ENCODE assay signal across 33 cellular contexts in the genomic region with DNA sequence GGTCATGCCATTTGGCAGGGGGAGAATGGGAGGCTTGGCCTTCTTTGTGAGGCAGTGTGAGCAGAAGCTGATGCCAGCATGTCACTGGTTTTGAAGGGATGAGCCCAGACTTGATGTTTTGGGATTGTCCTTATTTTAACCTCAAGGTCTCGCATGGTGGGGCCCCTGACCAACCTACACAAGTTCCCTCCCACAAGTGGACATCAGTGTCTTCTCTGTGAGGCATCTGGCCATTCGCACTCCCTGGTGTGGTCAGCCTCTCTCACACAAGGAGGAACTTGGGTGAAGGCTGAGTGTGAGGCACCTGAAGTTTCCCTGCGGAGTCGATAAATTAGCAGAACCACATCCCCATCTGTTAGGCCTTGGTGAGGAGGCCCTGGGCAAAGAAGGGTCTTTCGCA. TPM values are rescaled to one million over a fixed set of nuclear protein-coding genes. Genes with fewer than 3 reads are reported as not detected.
"Had no signal": no experiment of that assay in that cellular context is flagged by ENCODE, and none has a peak within 500 bp of the region (broad histone marks: within the 10 kb centered on the region; RNA-seq: fewer than 3 reads in every experiment).

No MANE protein-coding gene starts in this region.

- H3K4me3 ChIP-seq: adrenal gland, body of pancreas, cardiac muscle cell, colonic mucosa, esophagus squamous epithelium, heart left ventricle had no signal

- DNase-seq: activated B cell treated with CpG ODN at 0.5 μM for 24 hours; activated CD4-positive, alpha-beta T cell treated with anti-CD3 and anti-CD28 coated beads for 48 hours; activated CD4-positive, alpha-beta T cell treated with anti-CD3 and anti-CD28 coated beads, Interleukin-2, amount 50 U/mL, for 1 hour; activated CD4-positive, alpha-beta T cell treated with anti-CD3 and anti-CD28 coated beads, Interleukin-2, amount 50 U/mL, for 48 hours; activated CD8-positive, alpha-beta memory T cell treated with anti-CD3 and anti-CD28 coated beads for 24 hours; activated CD8-positive, alpha-beta T cell treated with anti-CD3 and anti-CD28 coated beads for 36 hours; activated effector memory CD4-positive, alpha-beta T cell treated with anti-CD3 and anti-CD28 coated beads, Interleukin-2, amount 50 U/mL, for 16 hours; activated naive CD4-positive, alpha-beta T cell treated with anti-CD3 and anti-CD28 coated beads for 36 hours; activated naive CD8-positive, alpha-beta T cell treated with anti-CD3 and anti-CD28 coated beads for 36 hours; activated naive CD8-positive, alpha-beta T cell treated with anti-CD3 and anti-CD28 coated beads, Interleukin-2, amount 50 U/mL, for 24 hours; activated T-cell treated with anti-CD3 and anti-CD28 coated beads, Interleukin-2, amount 50 U/mL, for 4 hours; adrenal gland; amygdala; aorta; body of pancreas; central memory CD4-positive, alpha-beta T cell; cerebellar nuclear complex; colonic mucosa; effector CD8-positive, alpha-beta T cell; esophagus squamous epithelium; foreskin fibroblast; glutamatergic neuron; heart left ventricle; T-cell; T1000; WERI-Rb-1 had no signal

- H3K4me1 ChIP-seq: adrenal gland, body of pancreas, colonic mucosa, esophagus squamous epithelium had no signal

- H3K9me3 ChIP-seq: adrenal gland, body of pancreas, colonic mucosa, esophagus squamous epithelium, heart left ventricle had no signal

- H3K36me3 ChIP-seq: colonic mucosa, WERI-Rb-1 had no signal

- H3K27me3 ChIP-seq: adrenal gland, body of pancreas, cardiac muscle cell, colonic mucosa, esophagus squamous epithelium, heart left ventricle had no signal

- FAIRE-seq: endometrium, endothelial cell of umbilical vein, frontal cortex had no signal

- ATAC-seq: activated CD4-positive, CD25-positive, alpha-beta regulatory T cell treated with anti-CD3 and anti-CD28 coated beads, Interleukin-2, amount 50 U/mL, for 24 hours; activated CD8-positive, alpha-beta T cell treated with anti-CD3 and anti-CD28 coated beads for 36 hours; activated naive CD8-positive, alpha-beta T cell treated with anti-CD3 and anti-CD28 coated beads, Interleukin-2, amount 50 U/mL, for 24 hours; activated T-cell treated with anti-CD3 and anti-CD28 coated beads, Interleukin-2, amount 50 U/mL, for 4 hours; body of pancreas; T-cell had no signal

- H3K27ac ChIP-seq: adrenal gland, body of pancreas, colonic mucosa, epithelial cell of prostate, esophagus squamous epithelium, heart left ventricle, WERI-Rb-1 had no signal

RNA-seq across cellular contexts. Expression of a gene that starts 59.8 kb away (rescaled TPM):
- total RNA-seq: activated B cell treated with CpG ODN at 0.5 μM for 24 hours; activated naive CD4-positive, alpha-beta T cell treated with anti-CD3 and anti-CD28 coated beads for 36 hours; activated T-helper 1 cell treated with anti-CD3 and anti-CD28 coated beads, Interleukin-12 subunit alpha, Interleukin-12 subunit beta, Interleukin-2, Interleukin-4 antibody, amounts not matched to agents 30 ng/mL and 10 ng/mL and 1 ng/mL, durations not matched to agents 14 hours and 24 hours and 36 hours had no signal
